Comparison of ENCODE assay signal across 14 cellular contexts in the genomic region with DNA sequence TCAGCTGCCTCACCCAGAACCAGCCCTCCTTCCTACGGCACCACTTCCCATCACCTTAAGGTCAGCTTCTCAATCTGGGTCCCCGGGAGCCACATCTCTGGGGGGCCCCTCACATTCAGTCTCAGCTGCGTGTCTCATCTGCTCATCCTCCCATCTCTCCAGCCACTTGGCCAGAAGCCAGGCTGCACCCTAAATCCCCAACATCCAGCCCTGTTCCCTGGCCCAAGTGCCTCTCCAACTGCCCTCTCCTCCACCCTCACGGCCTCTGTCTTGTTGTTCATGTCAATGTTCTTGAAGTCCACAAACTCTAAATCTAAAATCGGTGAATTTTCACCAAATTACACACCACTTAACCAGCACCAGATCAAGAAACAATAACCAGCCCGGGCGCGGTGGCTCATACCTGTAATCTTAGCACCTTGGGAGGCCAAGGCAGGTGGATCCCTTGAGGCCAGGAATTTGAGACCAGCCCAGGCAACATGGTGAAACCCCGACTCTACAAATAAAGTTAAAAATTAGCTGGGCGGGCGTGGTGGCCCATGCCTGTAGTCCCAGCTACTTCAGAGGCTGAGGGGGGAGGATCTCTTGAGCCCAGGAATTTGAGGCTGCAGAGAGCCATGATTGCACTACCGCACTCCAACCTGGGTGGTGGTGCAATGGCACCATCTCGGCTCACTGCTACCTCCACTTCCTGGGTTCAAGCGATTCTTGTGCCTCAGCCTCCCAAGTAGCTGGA. TPM values are rescaled to one million over a fixed set of nuclear protein-coding genes. Genes with fewer than 3 reads are reported as not detected.
A peak's percentile ranks its signal among the peaks of the same experiment; 100 is the strongest.
DNase-seq lines count a peak whose midpoint lies in the region; ATAC-seq and TF ChIP-seq lines count a peak whose summit lies in the region.
"Had no signal": no experiment of that assay in that cellular context is flagged by ENCODE, and none has a peak within 500 bp of the region (broad histone marks: within the 10 kb centered on the region; RNA-seq: fewer than 3 reads in every experiment).

No MANE protein-coding gene starts in this region.

- TF ChIP-seq POLR2A in gastroesophageal sphincter (IDR thresholded peaks at IDR 0.05) = no peak

- H3K27me3 ChIP-seq in gastroesophageal sphincter = no peaks in the 10 kb centered on the region
- H3K27me3 ChIP-seq in aorta (ENCODE audit: control insufficient read depth in 1 of 2, insufficient read depth in 2 of 2, low read length in 1 of 2) = no peaks in the 10 kb centered on the region

- peak overlapping the region; percentile 51 to 98 (median 90) for H3K27ac ChIP-seq in gastroesophageal sphincter
- H3K27ac ChIP-seq in aorta (ENCODE audit: low read depth in 1 of 2, low read length in 2 of 2) = peak overlapping the region; percentile 28 to 49

- peaks cover 12 to 97% (median 84%) of the 10 kb centered on the region in 3 donors for H3K4me1 ChIP-seq in gastroesophageal sphincter
- H3K4me1 ChIP-seq in aorta (ENCODE audit: control insufficient read depth in 1 of 2, insufficient read depth in 2 of 2, low read length in 2 of 2) = peaks cover 2 to 7% of the 10 kb centered on the region in 2 donors

- H3K36me3 ChIP-seq in gastroesophageal sphincter = peaks cover 0 to 7% of the 10 kb centered on the region in 2 donors
- H3K36me3 ChIP-seq in aorta (ENCODE audit: control insufficient read depth in 1 of 2, insufficient read depth in 2 of 2, low read length in 1 of 2) = no peaks in the 10 kb centered on the region
- H3K36me3 ChIP-seq: HAP-1 had no signal

- no peak for TF ChIP-seq CTCF in gastroesophageal sphincter (IDR thresholded peaks at IDR 0.05)
- TF ChIP-seq CTCF in progenitor cell of endocrine pancreas (IDR thresholded peaks at IDR 0.05; ENCODE audit: unreplicated experiment) = no peak

- H3K4me1 Mint-ChIP-seq in progenitor cell of endocrine pancreas (ENCODE audit: low read depth) = peaks cover 13% of the 10 kb centered on the region

- H3K9me3 ChIP-seq in gastroesophageal sphincter (no peaks in the 10 kb centered on the region), aorta (ENCODE audit: control insufficient read depth, low read length) (no peaks in the 10 kb centered on the region)
- H3K9me3 ChIP-seq: HAP-1 had no signal

- H3K27ac Mint-ChIP-seq in progenitor cell of endocrine pancreas = peak overlapping the region; percentile 60
- H3K27ac Mint-ChIP-seq: dendritic cell treated with granulocyte-macrophage colony-stimulating factor and Interleukin-4, amounts not matched to agents 40 ng/mL and 50 ng/mL, for 4 days; stimulated activated naive CD8-positive, alpha-beta T cell treated with anti-CD3 and anti-CD28 coated beads, Interleukin-15, Interleukin-2, amounts not matched to agents 100 ng/mL and 50 ng/mL, for 24 hours had no signal

- no peak overlapping the region for H3K4me3 Mint-ChIP-seq in progenitor cell of endocrine pancreas (ENCODE audit: low read depth)
- H3K4me3 Mint-ChIP-seq: dendritic cell treated with granulocyte-macrophage colony-stimulating factor and Interleukin-4, amounts not matched to agents 40 ng/mL and 50 ng/mL, for 4 days; stimulated activated naive CD8-positive, alpha-beta T cell treated with anti-CD3 and anti-CD28 coated beads, Interleukin-15, Interleukin-2, amounts not matched to agents 100 ng/mL and 50 ng/mL, for 24 hours had no signal

- WGBS in gastroesophageal sphincter (ENCODE audit: low coverage in 1 of 2), 2 donors = 80% methylated on average over 5 of the region's 14 CpGs; no CpG with 5 or more reads in 1 of the 2 donors
- WGBS in aorta, 2 donors = 92% methylated on average over 14 of the region's 14 CpGs

- DNase-seq in cardiac septum (ENCODE audit: low spot score) (peak; percentile 66), Right ventricle myocardium inferior (ENCODE audit: missing footprints) (no peak), progenitor cell of endocrine pancreas (ENCODE audit: low spot score, unreplicated experiment) (no peak), aorta (peak in 1 of 2 donors; percentile 49), NCI-H2081 (lab: John Stamatoyannopoulos, UW) (no peak), activated gamma-delta T cell treated with Interleukin-2 at 50 U/mL for 16 hours (no peak)
- DNase-seq: activated effector memory CD4-positive, alpha-beta T cell treated with anti-CD3 and anti-CD28 coated beads, Interleukin-2, amount 50 U/mL, for 16 hours; NCI-H187 treated with DMSO at 0.1 percent for 48 hours had no signal

- peaks cover 13% of the 10 kb centered on the region for H3K27me3 Mint-ChIP-seq in progenitor cell of endocrine pancreas
- H3K27me3 Mint-ChIP-seq: stimulated activated naive CD8-positive, alpha-beta T cell treated with anti-CD3 and anti-CD28 coated beads, Interleukin-15, Interleukin-2, amounts not matched to agents 100 ng/mL and 50 ng/mL, for 24 hours had no signal

- no peak for TF ChIP-seq EP300 in gastroesophageal sphincter (IDR thresholded peaks at IDR 0.05)

- ATAC-seq in Right ventricle myocardium inferior (no peak), gastroesophageal sphincter (no peak), aorta (ENCODE audit: low FRiP score) (no peak), HG02852 (IDR thresholded peaks at IDR 0.05; ENCODE audit: unreplicated experiment) (no peak)

- H3K9me3 Mint-ChIP-seq in progenitor cell of endocrine pancreas (ENCODE audit: low read depth) = no peaks in the 10 kb centered on the region
- H3K9me3 Mint-ChIP-seq: dendritic cell treated with granulocyte-macrophage colony-stimulating factor and Interleukin-4, amounts not matched to agents 40 ng/mL and 50 ng/mL, for 4 days; stimulated activated naive CD8-positive, alpha-beta T cell treated with anti-CD3 and anti-CD28 coated beads, Interleukin-15, Interleukin-2, amounts not matched to agents 100 ng/mL and 50 ng/mL, for 24 hours had no signal

- intact Hi-C loops in cardiac septum (cut with DNase I) = loop anchor here (2.0 kb wide), 1 partner anchor 42 kb away; no protein-coding TSS in a partner anchor
- intact Hi-C loops in Right ventricle myocardium inferior (cut with DNase I) = loop anchor here (1.0 to 5.0 kb wide), 3 partner anchors 11 to 85 kb away; partner anchors contain the start of gene CYB5R3
- intact Hi-C loops in aorta (cut with DNase I) = loop anchor here in 1 of 2 donors (5.0 kb wide), 1 partner anchor 60 kb away; no protein-coding TSS in a partner anchor

- H3K4me3 ChIP-seq in gastroesophageal sphincter = no peak overlapping the region
- no peak overlapping the region for H3K4me3 ChIP-seq in aorta (ENCODE audit: low read length in 2 of 2)
- H3K4me3 ChIP-seq: HAP-1 had no signal

- no peaks in the 10 kb centered on the region for H3K36me3 Mint-ChIP-seq in progenitor cell of endocrine pancreas (ENCODE audit: insufficient read depth)

RNA-seq across cellular contexts. Expression of gene A4GALT, which starts 33.7 kb away (rescaled TPM):
- total RNA-seq in cardiac septum (97.7 TPM), Right ventricle myocardium inferior (81.2 TPM), gastroesophageal sphincter (10 to 100 TPM; 36.9 to 70.9 (median 55.3) TPM), progenitor cell of endocrine pancreas (0.47 and 1.1 TPM in 2 replicates), aorta (10 to 100 TPM; 62.1 to 72.3 TPM)
- 10 to 100 TPM; 15.8 to 75.8 TPM for polyA plus RNA-seq in aorta

RNA-seq across cellular contexts. Expression of gene CYB5R3, which starts 37.7 kb away (rescaled TPM):
- 428 TPM for total RNA-seq in cardiac septum
- total RNA-seq in Right ventricle myocardium inferior = 268 TPM
- total RNA-seq in gastroesophageal sphincter = 100 to 1,000 TPM; 127 to 268 (median 155) TPM
- total RNA-seq in progenitor cell of endocrine pancreas = 77.3 and 85.9 TPM in 2 replicates
- total RNA-seq in aorta = 100 to 1,000 TPM; 430 to 444 TPM
- 100 to 1,000 TPM; 346 to 756 TPM for polyA plus RNA-seq in aorta

RNA-seq across cellular contexts. Expression of gene ATP5MGL, which starts 46.5 kb away (rescaled TPM):
- 0.51 TPM for total RNA-seq in cardiac septum
- total RNA-seq in Right ventricle myocardium inferior = 0.41 TPM
- total RNA-seq in gastroesophageal sphincter = 1 to 10 TPM in 1 of 4 donors, not detected in 3; 1.8 TPM
- 0.40 and 0.89 TPM in 2 replicates for total RNA-seq in progenitor cell of endocrine pancreas
- 1 to 10 TPM; 1.5 to 2.7 TPM for total RNA-seq in aorta
- polyA plus RNA-seq in aorta = not detected
- total RNA-seq: kidney epithelial cell had no signal

Comparison
In these comparisons a context has a peak if more than half of its experiments do, and no peak if none do; other contexts are left out.
1. RNA of gene A4GALT, which starts 33.7 kb away (total RNA-seq): 97.7 TPM in cardiac septum (single experiment), 81.2 TPM in Right ventricle myocardium inferior (single experiment), 62.1 to 72.3 TPM in aorta and 36.9 to 70.9 TPM in gastroesophageal sphincter; 0.47 to 1.1 TPM in progenitor cell of endocrine pancreas; every median in the first group is over 10 times any median in the second.